13 cellular contexts compared by ENCODE assay signal in genomic region chr2:95475025-95475424, GRCh38. TPM values are rescaled to one million over a fixed set of nuclear protein-coding genes. Genes with fewer than 3 reads are reported as not detected.
"Had no signal": no experiment of that assay in that cellular context is flagged by ENCODE, and none has a peak within 500 bp of the region (broad histone marks: within the 10 kb centered on the region; RNA-seq: fewer than 3 reads in every experiment).

No MANE protein-coding gene starts in this region.

RNA-seq across cellular contexts. Expression of gene TRIM43B, which starts 9.5 kb away (rescaled TPM):
- total RNA-seq: activated B cell treated with CpG ODN at 0.5 μM for 24 hours; activated CD4-positive, alpha-beta memory T cell treated with anti-CD3 and anti-CD28 coated beads for 36 hours; activated CD4-positive, alpha-beta memory T cell treated with anti-CD3 and anti-CD28 coated beads, Interleukin-2, amount 10 ng/mL, durations not matched to agents 7 days and 5 days; activated CD4-positive, alpha-beta T cell treated with anti-CD3 and anti-CD28 coated beads for 36 hours; activated CD4-positive, alpha-beta T cell treated with anti-CD3 and anti-CD28 coated beads, Interleukin-2, amount 10 ng/mL, durations not matched to agents 24 days and 14 days; activated CD4-positive, alpha-beta T cell treated with anti-CD3 and anti-CD28 coated beads, Interleukin-2, amount 10 ng/mL, durations not matched to agents 7 days and 5 days; activated CD8-positive, alpha-beta memory T cell treated with anti-CD3 and anti-CD28 coated beads for 36 hours; activated CD8-positive, alpha-beta T cell treated with anti-CD3 and anti-CD28 coated beads, Interleukin-2, amount 10 ng/mL, durations not matched to agents 7 days and 5 days; T-cell; T-helper 1 cell treated with Interleukin-12 subunit alpha and Interleukin-12 subunit beta and Interleukin-4 antibody, amounts not matched to agents 30 ng/mL and 1 ng/mL, for 36 hours; T-helper 17 cell; T-helper 2 cell treated with Interferon-gamma antibody and Interleukin-4, amounts not matched to agents 100 ng/mL and 5 ng/mL, for 36 hours; WTC11 had no signal
